Comparison of ENCODE assay signal across 12 cellular contexts in the genomic region with DNA sequence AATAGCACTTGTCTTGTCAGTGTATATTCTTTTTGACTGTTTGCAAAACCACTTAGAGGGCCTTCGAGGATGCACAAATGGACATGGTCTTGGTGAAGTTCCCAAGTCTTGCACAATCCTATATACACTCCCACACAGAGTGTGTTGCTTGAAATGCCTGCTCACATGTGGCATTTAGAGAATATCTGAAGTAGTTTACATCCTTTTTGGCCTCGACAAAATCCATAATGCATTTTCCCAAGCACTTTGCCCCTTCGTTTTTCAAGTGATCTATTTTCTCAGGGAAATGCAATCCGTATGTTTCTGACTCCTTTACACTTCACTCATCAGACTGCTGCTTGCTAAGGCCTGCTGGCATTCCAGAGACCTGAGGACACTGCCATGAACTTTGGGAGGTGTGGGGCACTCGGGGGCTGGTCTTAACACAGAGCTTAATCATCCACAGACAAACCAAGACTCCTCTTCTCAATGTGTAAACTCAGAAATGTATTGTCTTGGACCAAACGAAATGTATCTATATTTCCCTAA.
DNase-seq lines count a peak whose midpoint lies in the region; ATAC-seq and TF ChIP-seq lines count a peak whose summit lies in the region.
"Had no signal": no experiment of that assay in that cellular context is flagged by ENCODE, and none has a peak within 500 bp of the region (broad histone marks: within the 10 kb centered on the region; RNA-seq: fewer than 3 reads in every experiment).

No MANE protein-coding gene starts in this region.

- H3K9me3 ChIP-seq in AG04450 (ENCODE audit: control insufficient read depth, insufficient read depth, low read length) (peaks cover 3% of the 10 kb centered on the region), MG63 (peaks cover 19% of the 10 kb centered on the region), esophagus squamous epithelium (peaks cover 0 to 3% (median 1%) of the 10 kb centered on the region in 3 donors), WERI-Rb-1 (ENCODE audit: severe bottlenecking) (no peaks in the 10 kb centered on the region)

- no peak for ATAC-seq in GM18511 (IDR thresholded peaks at IDR 0.05; ENCODE audit: unreplicated experiment)
- ATAC-seq in stimulated activated naive CD8-positive, alpha-beta T cell treated with anti-CD3 and anti-CD28 coated beads, Interleukin-15, Interleukin-2, amounts not matched to agents 100 U/mL and 50 U/mL, for 24 hours = no peak
- no peak for ATAC-seq in GM18868 (IDR thresholded peaks at IDR 0.05; ENCODE audit: unreplicated experiment)
- ATAC-seq: effector memory CD8-positive, alpha-beta T cell had no signal

- no peaks in the 10 kb centered on the region for H3K36me3 ChIP-seq in MG63
- H3K36me3 ChIP-seq in esophagus squamous epithelium = no peaks in the 10 kb centered on the region
- no peaks in the 10 kb centered on the region for H3K36me3 ChIP-seq in WERI-Rb-1
- H3K36me3 ChIP-seq: BLaER1 had no signal

- no peak for TF ChIP-seq POLR2A in esophagus squamous epithelium (IDR thresholded peaks at IDR 0.05)

- peak; percentile 6 for DNase-seq in AG04450 (ENCODE audit: low read depth, low spot score)
- DNase-seq in MG63 = peak; percentile 38
- no peak for DNase-seq in esophagus squamous epithelium (lab: John Stamatoyannopoulos, UW)
- DNase-seq in myocyte (ENCODE audit: low read depth) = peak; percentile 32
- no peak for DNase-seq in stimulated activated naive CD8-positive, alpha-beta T cell treated with anti-CD3 and anti-CD28 coated beads, Interleukin-15, Interleukin-2, amounts not matched to agents 100 U/mL and 50 U/mL, for 24 hours
- DNase-seq in WERI-Rb-1 = no peak
- DNase-seq: activated CD4-positive, CD25-positive, alpha-beta regulatory T cell; activated effector memory CD4-positive, alpha-beta T cell treated with Interleukin-2 at 50 U/mL for 16 hours; effector memory CD8-positive, alpha-beta T cell had no signal

- H3K27me3 ChIP-seq in AG04450 (ENCODE audit: control insufficient read depth, insufficient read depth, low read length) (peaks cover 6% of the 10 kb centered on the region), MG63 (no peaks in the 10 kb centered on the region), esophagus squamous epithelium (no peaks in the 10 kb centered on the region), WERI-Rb-1 (ENCODE audit: insufficient read depth, low read depth, severe bottlenecking) (no peaks in the 10 kb centered on the region)
- H3K27me3 ChIP-seq: BLaER1 had no signal

- H3K4me3 ChIP-seq in AG04450 (ENCODE audit: low read depth, low read length) (no peak overlapping the region), MG63 (no peak overlapping the region), esophagus squamous epithelium (no peak overlapping the region), WERI-Rb-1 (ENCODE audit: low read depth, low read length) (no peak overlapping the region)
- H3K4me3 ChIP-seq: BLaER1 had no signal

- intact Hi-C loops in esophagus squamous epithelium (cut with DNase I) = no loop called here

- POLR2A ChIA-PET in AG04450 (lab: Yijun Ruan, JAX) = no interaction called here

- H3K4me1 ChIP-seq in esophagus squamous epithelium = peaks cover 14 to 33% (median 23%) of the 10 kb centered on the region in 3 donors

- TF ChIP-seq CTCF in AG04450 (IDR thresholded peaks at IDR 0.05; ENCODE audit: low read depth, low read length) (no peak), esophagus squamous epithelium (IDR thresholded peaks at IDR 0.05) (no peak), WERI-Rb-1 (IDR thresholded peaks at IDR 0.05; ENCODE audit: low read depth, low read length) (no peak)

- H3K27ac ChIP-seq in AG04450 (ENCODE audit: low read depth, low read length) (no peak overlapping the region), esophagus squamous epithelium (peak overlapping the region in 3 of 4 donors; percentile 55 to 66 (median 56)), WERI-Rb-1 (no peak overlapping the region)
- H3K27ac ChIP-seq: BLaER1 had no signal

- 25 to 38% methylated on average over 6 of the region's 6 CpGs for WGBS in esophagus squamous epithelium, 2 donors

- CTCF ChIA-PET in AG04450 (lab: Charles Lee) = no interaction called here

Comparison
In these comparisons a context has a peak if more than half of its experiments do, and no peak if none do; other contexts are left out.
1. DNase-seq: peak in AG04450 (single experiment), MG63 (single experiment) and myocyte (single experiment); none in esophagus squamous epithelium (single experiment), stimulated activated naive CD8-positive, alpha-beta T cell treated with anti-CD3 and anti-CD28 coated beads, Interleukin-15, Interleukin-2, amounts not matched to agents 100 U/mL and 50 U/mL, for 24 hours (single experiment) and WERI-Rb-1 (single experiment).
2. H3K27ac ChIP-seq: peak in esophagus squamous epithelium (3 of 4); none in AG04450 (single experiment) and WERI-Rb-1 (single experiment).